In the genomic region with DNA sequence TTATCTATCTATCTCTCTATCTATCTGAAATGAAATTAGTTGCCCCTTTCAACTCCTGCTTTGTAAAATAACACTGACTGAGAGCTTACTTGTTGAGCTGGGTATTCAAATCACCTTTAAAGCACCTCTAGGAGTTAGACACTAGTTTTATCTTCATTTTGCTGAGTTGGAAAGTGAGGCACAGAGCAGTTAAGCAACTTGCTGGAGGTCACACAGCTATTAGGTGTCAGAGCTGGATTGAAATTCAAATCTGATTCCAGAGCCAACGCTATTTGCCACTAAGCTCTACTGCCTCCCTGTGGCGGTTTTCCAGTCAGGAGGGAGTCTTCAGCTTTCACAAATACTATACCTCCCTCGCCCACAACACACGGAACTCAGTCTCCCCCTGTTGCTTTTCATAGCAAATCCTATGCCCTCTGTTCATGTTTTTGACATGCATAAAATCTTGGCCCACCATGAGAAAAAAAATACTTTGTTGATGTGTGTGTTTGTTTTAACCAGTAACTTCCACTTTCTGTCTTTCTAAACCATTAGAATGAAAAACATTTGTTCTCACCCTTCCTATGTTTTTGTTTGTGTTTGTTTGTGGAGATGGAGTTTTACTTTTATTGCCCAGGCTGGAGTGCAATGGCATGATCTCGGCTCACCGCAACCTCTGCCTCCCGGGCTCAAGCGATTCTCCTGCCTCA, we compare ENCODE assay signal across 7 cellular contexts.
A peak's percentile ranks its signal among the peaks of the same experiment; 100 is the strongest.
DNase-seq lines count a peak whose midpoint lies in the region; ATAC-seq and TF ChIP-seq lines count a peak whose summit lies in the region.

No MANE protein-coding gene starts in this region.

- peak; percentile 66 for TF ChIP-seq CTCF in GM12873 (IDR thresholded peaks at IDR 0.05; ENCODE audit: insufficient read depth, low read depth, low read length, missing control alignments)
- peak; percentile 70 for TF ChIP-seq CTCF in fibroblast of villous mesenchyme (IDR thresholded peaks at IDR 0.05; ENCODE audit: insufficient read depth, low read depth, low read length)

- H3K9me3 Mint-ChIP-seq in activated T-cell treated with anti-CD3 and anti-CD28 coated beads, Interleukin-2, amount 50 U/mL, for 24 hours, result no peaks in the 10 kb centered on the region

- H3K36me3 Mint-ChIP-seq in activated T-cell treated with anti-CD3 and anti-CD28 coated beads, Interleukin-2, amount 50 U/mL, for 24 hours (ENCODE audit: low read depth), result no peaks in the 10 kb centered on the region

- peaks cover 6% of the 10 kb centered on the region for H3K4me1 Mint-ChIP-seq in activated T-cell treated with anti-CD3 and anti-CD28 coated beads, Interleukin-2, amount 50 U/mL, for 24 hours (ENCODE audit: low read depth)

- DNase-seq in NCI-H82 treated with DMSO at 0.1 percent for 48 hours (lab: John Stamatoyannopoulos, UW; ENCODE audit: unreplicated experiment) (peak; percentile 9), fibroblast of villous mesenchyme (ENCODE audit: low read depth) (peak; percentile 62), COR-L47 (lab: John Stamatoyannopoulos, UW) (no peak)
- peak; percentile 48 for DNase-seq in activated T-cell treated with anti-CD3 and anti-CD28 coated beads, Interleukin-2, amount 50 U/mL, for 24 hours
- peak; percentile 47 for DNase-seq in stimulated activated CD4-positive, alpha-beta T cell treated with anti-CD3 and anti-CD28 coated beads, Interleukin-1b, Interleukin-23, amount 100 ng/mL, for 48 hours

- no peak overlapping the region for H3K27ac Mint-ChIP-seq in activated T-cell treated with anti-CD3 and anti-CD28 coated beads, Interleukin-2, amount 50 U/mL, for 24 hours

- no peaks in the 10 kb centered on the region for H3K27me3 Mint-ChIP-seq in activated T-cell treated with anti-CD3 and anti-CD28 coated beads, Interleukin-2, amount 50 U/mL, for 24 hours

- no peak overlapping the region for H3K4me3 ChIP-seq in fibroblast of villous mesenchyme (ENCODE audit: low read depth, low read length)

- ATAC-seq in HG02588 (IDR thresholded peaks at IDR 0.05; ENCODE audit: unreplicated experiment), result no peak

- no peak overlapping the region for H3K4me3 Mint-ChIP-seq in activated T-cell treated with anti-CD3 and anti-CD28 coated beads, Interleukin-2, amount 50 U/mL, for 24 hours
